19 cellular contexts compared by ENCODE assay signal in the genomic region with DNA sequence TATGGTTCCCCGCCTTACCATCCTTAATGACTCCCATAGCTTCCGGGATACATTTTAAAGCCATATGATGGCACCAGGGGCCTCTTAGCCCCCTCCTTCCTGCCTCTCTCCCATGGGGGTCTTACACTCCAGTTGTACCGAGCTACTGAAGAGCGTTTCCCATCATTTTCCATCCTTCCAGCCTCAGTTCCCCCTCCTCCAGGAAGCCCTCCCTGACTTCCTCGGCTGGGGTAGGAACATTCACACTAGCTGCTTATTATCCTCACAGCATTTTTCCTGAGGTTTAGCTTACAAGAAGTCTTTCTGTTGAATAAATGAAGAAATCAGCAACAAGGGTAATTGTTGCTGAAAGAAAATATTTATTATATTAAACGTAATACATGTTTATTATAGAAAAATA.
"Had no signal": no experiment of that assay in that cellular context is flagged by ENCODE, and none has a peak within 500 bp of the region (broad histone marks: within the 10 kb centered on the region; RNA-seq: fewer than 3 reads in every experiment).

No MANE protein-coding gene starts in this region.

- ATAC-seq: activated CD4-positive, alpha-beta T cell treated with anti-CD3 and anti-CD28 coated beads for 36 hours; activated naive CD8-positive, alpha-beta T cell treated with anti-CD3 and anti-CD28 coated beads, Interleukin-2, amount 50 U/mL, for 24 hours; activated T-cell treated with anti-CD3 and anti-CD28 coated beads, Interleukin-2, amount 50 U/mL, for 72 hours; gastrocnemius medialis; left lung; pancreas; stimulated activated naive CD8-positive, alpha-beta T cell treated with anti-CD3 and anti-CD28 coated beads, Interleukin-15, Interleukin-2, amounts not matched to agents 100 U/mL and 50 U/mL, for 24 hours; T-cell had no signal

- H3K27me3 ChIP-seq: gastrocnemius medialis, left lung, pancreas, suprapubic skin, upper lobe of left lung had no signal

- H3K9me3 ChIP-seq: gastrocnemius medialis, left lung, pancreas, spleen, suprapubic skin, upper lobe of left lung had no signal

- H3K36me3 ChIP-seq: gastrocnemius medialis, left lung, pancreas, spleen, suprapubic skin, upper lobe of left lung, WERI-Rb-1 had no signal

- DNase-seq: activated CD4-positive, alpha-beta memory T cell treated with anti-CD3 and anti-CD28 coated beads, Interleukin-2, amount 10 ng/mL, durations not matched to agents 7 days and 5 days; activated CD4-positive, alpha-beta T cell treated with anti-CD3 and anti-CD28 coated beads for 36 hours; activated CD8-positive, alpha-beta memory T cell treated with anti-CD3 and anti-CD28 coated beads, Interleukin-2, amount 50 U/mL, for 4 hours; activated naive CD8-positive, alpha-beta T cell treated with anti-CD3 and anti-CD28 coated beads, Interleukin-2, amount 50 U/mL, for 24 hours; activated T-cell treated with anti-CD3 and anti-CD28 coated beads, Interleukin-2, amount 50 U/mL, for 72 hours; effector CD4-positive, alpha-beta T cell; gastrocnemius medialis; left lung; pancreas; retina; stimulated activated CD4-positive, alpha-beta T cell treated with anti-CD3 and anti-CD28 coated beads, Interleukin-1b, Interleukin-23, amount 100 ng/mL, for 48 hours; stimulated activated naive CD8-positive, alpha-beta T cell treated with anti-CD3 and anti-CD28 coated beads, Interleukin-15, Interleukin-2, amounts not matched to agents 100 U/mL and 50 U/mL, for 24 hours; T-cell; T1000; upper lobe of left lung had no signal

- H3K4me3 ChIP-seq: coronary artery, gastrocnemius medialis, left lung, pancreas, spleen, suprapubic skin, upper lobe of left lung had no signal

- H3K27ac ChIP-seq: left lung, pancreas, upper lobe of left lung, WERI-Rb-1 had no signal
